Comparison of ENCODE assay signal across 29 cellular contexts in genomic region chrX:100407147-100407783, GRCh38. TPM values are rescaled to one million over a fixed set of nuclear protein-coding genes. Genes with fewer than 3 reads are reported as not detected.
A peak's percentile ranks its signal among the peaks of the same experiment; 100 is the strongest.
DNase-seq lines count a peak whose midpoint lies in the region; ATAC-seq, FAIRE-seq and TF ChIP-seq lines count a peak whose summit lies in the region.
"Had no signal": no experiment of that assay in that cellular context is flagged by ENCODE, and none has a peak within 500 bp of the region (broad histone marks: within the 10 kb centered on the region; RNA-seq: fewer than 3 reads in every experiment).

No MANE protein-coding gene starts in this region.

- no peak overlapping the region for H3K14ac ChIP-seq in IMR-90 (replicated peaks; ENCODE audit: low read depth, low read length)

- H3K4me1 Mint-ChIP-seq in GM23338 = peaks cover 23% of the 10 kb centered on the region
- peaks cover 26% of the 10 kb centered on the region for H3K4me1 Mint-ChIP-seq in progenitor cell of endocrine pancreas (ENCODE audit: low read depth)

- no peak overlapping the region for H3K4ac ChIP-seq in IMR-90 (ENCODE audit: low read depth, low read length)

- TF ChIP-seq POLR2A in IMR-90 (IDR thresholded peaks at IDR 0.05; ENCODE audit: low read depth, low read length) (no peak), esophagus muscularis mucosa (IDR thresholded peaks at IDR 0.05; ENCODE audit: low read depth) (no peak)

- H3K79me1 ChIP-seq in IMR-90 (ENCODE audit: low read depth in 1 of 2, low read length in 2 of 2) = no peaks in the 10 kb centered on the region

- ATAC-seq in GM23338 = no peak
- no peak for ATAC-seq in IMR-90 (ENCODE audit: low read depth)
- no peak for ATAC-seq in HG03460 (IDR thresholded peaks at IDR 0.05; ENCODE audit: unreplicated experiment)
- ATAC-seq in GM18858 (IDR thresholded peaks at IDR 0.05; ENCODE audit: unreplicated experiment) = no peak
- ATAC-seq: activated naive CD4-positive, alpha-beta T cell treated with anti-CD3 and anti-CD28 coated beads, Interleukin-2, amount 50 U/mL, for 72 hours; naive thymus-derived CD4-positive, alpha-beta T cell; pancreas had no signal

- 0 out of 2 replicates have a peak, but pooled peaks cover 3% of the 10 kb centered on the region for H3F3A ChIP-seq in GM23338 (replicated peaks; ENCODE audit: low read depth)

- DNase-seq in GM23338 (ENCODE audit: low spot score) (peak; percentile 24), IMR-90 (no peak), kidney (peak; percentile 45), progenitor cell of endocrine pancreas (ENCODE audit: low spot score, unreplicated experiment) (no peak), esophagus muscularis mucosa (ENCODE audit: extremely low spot score) (no peak)
- DNase-seq: activated CD4-positive, alpha-beta T cell treated with anti-CD3 and anti-CD28 coated beads, Interleukin-2, amount 50 U/mL, for 1 hour; Calu3; DND-41; esophagus squamous epithelium; foreskin melanocyte; left ventricle myocardium inferior; mesendoderm; naive thymus-derived CD4-positive, alpha-beta T cell; NCI-H1092; NCI-H187 treated with DMSO at 0.1 percent for 48 hours; NCI-H526; SHP77; stimulated activated CD4-positive, alpha-beta T cell treated with anti-CD3 and anti-CD28 coated beads, Interleukin-2, amount 100 ng/mL, for 48 hours; T1000; WERI-Rb-1 had no signal

- H3K36me3 Mint-ChIP-seq in GM23338 (ENCODE audit: low read depth) = peaks cover 7% of the 10 kb centered on the region; the same call in 1 of the 3 replicates
- H3K36me3 Mint-ChIP-seq in progenitor cell of endocrine pancreas (ENCODE audit: insufficient read depth) = peaks cover 19% of the 10 kb centered on the region
- H3K36me3 Mint-ChIP-seq: naive thymus-derived CD4-positive, alpha-beta T cell had no signal

- TF ChIP-seq CTCF in GM23338 (conservative IDR thresholded peaks at IDR 0.05; ENCODE audit: low read depth in 2 of 2) = 0 out of 4 replicates have a peak, but pooled peaks of 1 of the 2 experiments have one; percentile 5
- no peak for TF ChIP-seq CTCF in IMR-90 (conservative IDR thresholded peaks at IDR 0.05; ENCODE audit: low read depth, low read length)
- TF ChIP-seq CTCF in kidney (IDR thresholded peaks at IDR 0.05; ENCODE audit: borderline replicate concordance, extremely low read depth, insufficient read depth) = no peak
- no peak for TF ChIP-seq CTCF in progenitor cell of endocrine pancreas (IDR thresholded peaks at IDR 0.05; ENCODE audit: unreplicated experiment)
- TF ChIP-seq CTCF in esophagus muscularis mucosa (IDR thresholded peaks at IDR 0.05) = no peak

- no peak overlapping the region for H3K18ac ChIP-seq in IMR-90 (ENCODE audit: low read depth, low read length)

- WGBS in IMR-90 (ENCODE audit: extremely low coverage in 2 of 2, insufficient read length in 1 of 2), 2 experiments = 40% methylated on average over 34 of the region's 47 CpGs; no CpG with 5 or more reads in 1 of the 2 experiments
- 61% methylated on average over 19 of the region's 47 CpGs for WGBS in esophagus muscularis mucosa

- H2BK20ac ChIP-seq in IMR-90 (ENCODE audit: low read depth, low read length) = no peak overlapping the region

- H3K56ac ChIP-seq in IMR-90 (ENCODE audit: extremely low read depth, insufficient read depth, low read length) = no peak overlapping the region

- H2AK9ac ChIP-seq in IMR-90 (replicated peaks; ENCODE audit: low read depth, low read length, poor library complexity) = no peak overlapping the region

- H3K9me3 ChIP-seq in IMR-90 (ENCODE audit: control insufficient read depth, insufficient read depth, low read length) = peaks cover 14% of the 10 kb centered on the region
- no peaks in the 10 kb centered on the region for H3K9me3 ChIP-seq in kidney (ENCODE audit: control insufficient read depth in 1 of 2, low read length in 2 of 2)
- H3K9me3 ChIP-seq in esophagus muscularis mucosa = no peaks in the 10 kb centered on the region
- H3K9me3 ChIP-seq: ascending aorta, left ventricle myocardium inferior, pancreas, right atrium auricular region had no signal

- H4K20me1 ChIP-seq in GM23338 (replicated peaks; ENCODE audit: insufficient read depth) = no peaks in the 10 kb centered on the region
- H4K20me1 ChIP-seq in IMR-90 (ENCODE audit: insufficient read depth, low read length) = no peaks in the 10 kb centered on the region

- H3K4me3 Mint-ChIP-seq in GM23338 (peak overlapping the region; percentile 23; the same call in 1 of the 3 replicates), progenitor cell of endocrine pancreas (ENCODE audit: low read depth) (peak overlapping the region; percentile 61)
- H3K4me3 Mint-ChIP-seq: dendritic cell treated with granulocyte-macrophage colony-stimulating factor and Interleukin-4, amounts not matched to agents 40 ng/mL and 50 ng/mL, for 4 days had no signal

- H3K27me3 ChIP-seq in GM23338 (ENCODE audit: insufficient read depth) = peaks cover 96% of the 10 kb centered on the region
- peaks cover 30% of the 10 kb centered on the region for H3K27me3 ChIP-seq in IMR-90 (ENCODE audit: control insufficient read depth, insufficient read depth, low read length)
- H3K27me3 ChIP-seq in esophagus muscularis mucosa = peaks cover 0 to 64% (median 24%) of the 10 kb centered on the region in 4 donors
- H3K27me3 ChIP-seq: ascending aorta had no signal

- FAIRE-seq in kidney (lab: Jason Lieb, UNC) = no peak
- FAIRE-seq: pancreas had no signal

- peaks cover 42% of the 10 kb centered on the region for H3K4me1 ChIP-seq in GM23338 (ENCODE audit: insufficient read depth)
- H3K4me1 ChIP-seq in IMR-90 (ENCODE audit: control insufficient read depth, insufficient read depth, low read length) = no peaks in the 10 kb centered on the region
- peaks cover 0 to 7% of the 10 kb centered on the region in 2 donors for H3K4me1 ChIP-seq in kidney (ENCODE audit: control insufficient read depth in 1 of 2, insufficient read depth in 1 of 2, low read depth in 1 of 2, low read length in 2 of 2)
- peaks cover 0 to 34% (median 32%) of the 10 kb centered on the region in 4 donors for H3K4me1 ChIP-seq in esophagus muscularis mucosa

- no peak overlapping the region for H2BK120ac ChIP-seq in IMR-90 (ENCODE audit: low read depth, low read length)

- H3K27ac Mint-ChIP-seq in GM23338 (no peak overlapping the region), progenitor cell of endocrine pancreas (no peak overlapping the region)
- H3K27ac Mint-ChIP-seq: activated naive CD4-positive, alpha-beta T cell treated with anti-CD3 and anti-CD28 coated beads, Interleukin-2, amount 50 U/mL, for 72 hours; dendritic cell treated with granulocyte-macrophage colony-stimulating factor and Interleukin-4, amounts not matched to agents 40 ng/mL and 50 ng/mL, for 4 days; naive thymus-derived CD4-positive, alpha-beta T cell had no signal

- no peaks in the 10 kb centered on the region for H3K36me3 ChIP-seq in GM23338 (ENCODE audit: insufficient read depth)
- no peaks in the 10 kb centered on the region for H3K36me3 ChIP-seq in IMR-90 (ENCODE audit: control insufficient read depth, insufficient read depth, low read length)
- H3K36me3 ChIP-seq in kidney (ENCODE audit: control insufficient read depth in 1 of 2, insufficient read depth in 2 of 2, low read length in 2 of 2) = no peaks in the 10 kb centered on the region
- H3K36me3 ChIP-seq in esophagus muscularis mucosa = no peaks in the 10 kb centered on the region
- H3K36me3 ChIP-seq: ascending aorta, esophagus squamous epithelium, left ventricle myocardium inferior, pancreas, right atrium auricular region, WERI-Rb-1 had no signal

- H2AK5ac ChIP-seq in IMR-90 (ENCODE audit: low read depth, low read length) = no peak overlapping the region

- H3K4me2 ChIP-seq in GM23338 (peak overlapping the region; percentile 80), IMR-90 (ENCODE audit: low read depth, low read length) (no peak overlapping the region)

- no peak overlapping the region for H2BK5ac ChIP-seq in IMR-90 (ENCODE audit: low read depth, low read length, poor library complexity, severe bottlenecking)

- no peak overlapping the region for H2AFZ ChIP-seq in GM23338
- H2AFZ ChIP-seq in IMR-90 (replicated peaks; ENCODE audit: low read length, poor library complexity) = peak overlapping the region; percentile 39

- H4K5ac ChIP-seq in IMR-90 (ENCODE audit: low read depth, low read length) = no peak overlapping the region

- no peak overlapping the region for H3K23ac ChIP-seq in IMR-90 (ENCODE audit: low read depth, low read length)

- no peak overlapping the region for H3K9ac ChIP-seq in IMR-90 (ENCODE audit: low read depth, low read length)
- H3K9ac ChIP-seq in kidney (ENCODE audit: low read length in 2 of 2) = no peak overlapping the region

- no peak for TF ChIP-seq RAD21 in IMR-90 (IDR thresholded peaks at IDR 0.05; ENCODE audit: low read length)

- no peak for TF ChIP-seq EP300 in esophagus muscularis mucosa (IDR thresholded peaks at IDR 0.05)

- in situ Hi-C loops in IMR-90 (cut with MboI; ENCODE audit: low sequenced_read_pairs) = no loop called here

- H3K27me3 Mint-ChIP-seq in GM23338 (ENCODE audit: insufficient read depth, low read depth, poor library complexity) (peaks cover 80% of the 10 kb centered on the region), progenitor cell of endocrine pancreas (peaks cover 77% of the 10 kb centered on the region)

- no peaks in the 10 kb centered on the region for H3K9me2 ChIP-seq in GM23338 (ENCODE audit: insufficient read depth)

- H3K27ac ChIP-seq in GM23338 (ENCODE audit: low read depth) (no peak overlapping the region), IMR-90 (ENCODE audit: insufficient read depth, low read length) (no peak overlapping the region), kidney (ENCODE audit: low read depth in 2 of 2, low read length in 2 of 2) (no peak overlapping the region), esophagus muscularis mucosa (replicated peaks in 1 of 4) (no peak overlapping the region)
- H3K27ac ChIP-seq: ascending aorta, C4-2B, esophagus squamous epithelium, left ventricle myocardium inferior, pancreas, right atrium auricular region, WERI-Rb-1 had no signal

- H3K9me1 ChIP-seq in IMR-90 (ENCODE audit: insufficient read depth, low read length) = no peaks in the 10 kb centered on the region

- H4K8ac ChIP-seq in IMR-90 (ENCODE audit: low read depth in 2 of 2, low read length in 2 of 2) = no peak overlapping the region

- no TSS peak for BruUV-seq in IMR-90 (replicated peaks; lab: Mats Ljungman, UMichigan)

- intact Hi-C loops in IMR-90 (cut with micrococcal nuclease) (no loop called here), kidney (cut with DNase I) (no loop called here), esophagus muscularis mucosa (cut with DNase I) (no loop called here)

- no peaks in the 10 kb centered on the region for H3K79me2 ChIP-seq in GM23338 (replicated peaks; ENCODE audit: insufficient read depth)

- POLR2A ChIA-PET in IMR-90 (lab: Charles Lee; ENCODE audit: unreplicated experiment) = no interaction called here

- CTCF ChIA-PET in IMR-90 (lab: Yijun Ruan, JAX) = no interaction called here

- H2BK15ac ChIP-seq in IMR-90 (ENCODE audit: low read depth, low read length) = no peak overlapping the region

- H3K4me3 ChIP-seq in GM23338 (peak overlapping the region; percentile 55; the same call in 1 of the 2 replicates), IMR-90 (ENCODE audit: insufficient read depth, low read depth, low read length) (no peak overlapping the region), kidney (ENCODE audit: low read length in 2 of 2) (no peak overlapping the region), esophagus muscularis mucosa (no peak overlapping the region)
- H3K4me3 ChIP-seq: ascending aorta, pancreas, right atrium auricular region had no signal

- peaks cover 9% of the 10 kb centered on the region; the same call in 2 of the 3 replicates for H3K9me3 Mint-ChIP-seq in GM23338
- peaks cover 5% of the 10 kb centered on the region for H3K9me3 Mint-ChIP-seq in progenitor cell of endocrine pancreas (ENCODE audit: low read depth)
- H3K9me3 Mint-ChIP-seq: activated naive CD4-positive, alpha-beta T cell treated with anti-CD3 and anti-CD28 coated beads, Interleukin-2, amount 50 U/mL, for 72 hours; dendritic cell treated with granulocyte-macrophage colony-stimulating factor and Interleukin-4, amounts not matched to agents 40 ng/mL and 50 ng/mL, for 4 days had no signal

- no peak overlapping the region for H4K91ac ChIP-seq in IMR-90 (ENCODE audit: insufficient read depth, low read depth, low read length)

- dilution Hi-C loops in IMR-90 (cut with HindIII; ENCODE audit: low sequenced_read_pairs, unreplicated experiment) = no loop called here

RNA-seq across cellular contexts. Expression of gene PCDH19, which starts 2.8 kb away (rescaled TPM):
- 0.89 and 1.4 TPM in 2 replicates for total RNA-seq in GM23338 (2014; rRNA removed; shearing (Covaris generic))
- 0.87 and 1.6 TPM in 2 replicates for polyA plus RNA-seq in GM23338 (2016; fragmentation: Nextera tagmentation; extraction: Ambion mirVana)
- not detected in 2 replicates for total RNA-seq in IMR-90 (2012; rRNA removed)
- polyA plus RNA-seq in IMR-90 (2012; rRNA removed) = not detected in 2 replicates
- polyA plus RNA-seq in IMR-90 (2012; cell fraction: cytosol; rRNA removed) = under 0.01 TPM in 2 replicates
- polyA plus RNA-seq in IMR-90 (2012; cell fraction: nucleus; rRNA removed; ENCODE audit: low replicate concordance) = 0.01 and 0.02 TPM in 2 replicates
- total RNA-seq in kidney = 0.66 TPM
- 0.75 TPM for polyA plus RNA-seq in kidney (ENCODE audit: insufficient read depth, low read depth, low replicate concordance)
- 33.3 and 47.5 TPM in 2 replicates for total RNA-seq in progenitor cell of endocrine pancreas
- 1 to 10 TPM; 1.2 to 3.8 (median 2.2) TPM for total RNA-seq in esophagus muscularis mucosa
- total RNA-seq: activated naive CD4-positive, alpha-beta T cell treated with anti-CD3 and anti-CD28 coated beads, Interleukin-2, amount 50 U/mL, for 72 hours had no signal
- polyA plus RNA-seq: IgD-negative memory B cell; naive thymus-derived CD4-positive, alpha-beta T cell had no signal

Comparison
In these comparisons a context has a peak if more than half of its experiments do, and no peak if none do; other contexts are left out.
1. DNase-seq: peak in GM23338 (single experiment) and kidney (single experiment); none in IMR-90 (single experiment), progenitor cell of endocrine pancreas (single experiment) and esophagus muscularis mucosa (single experiment).